1 cellular context compared by ENCODE assay signal in the genomic region with DNA sequence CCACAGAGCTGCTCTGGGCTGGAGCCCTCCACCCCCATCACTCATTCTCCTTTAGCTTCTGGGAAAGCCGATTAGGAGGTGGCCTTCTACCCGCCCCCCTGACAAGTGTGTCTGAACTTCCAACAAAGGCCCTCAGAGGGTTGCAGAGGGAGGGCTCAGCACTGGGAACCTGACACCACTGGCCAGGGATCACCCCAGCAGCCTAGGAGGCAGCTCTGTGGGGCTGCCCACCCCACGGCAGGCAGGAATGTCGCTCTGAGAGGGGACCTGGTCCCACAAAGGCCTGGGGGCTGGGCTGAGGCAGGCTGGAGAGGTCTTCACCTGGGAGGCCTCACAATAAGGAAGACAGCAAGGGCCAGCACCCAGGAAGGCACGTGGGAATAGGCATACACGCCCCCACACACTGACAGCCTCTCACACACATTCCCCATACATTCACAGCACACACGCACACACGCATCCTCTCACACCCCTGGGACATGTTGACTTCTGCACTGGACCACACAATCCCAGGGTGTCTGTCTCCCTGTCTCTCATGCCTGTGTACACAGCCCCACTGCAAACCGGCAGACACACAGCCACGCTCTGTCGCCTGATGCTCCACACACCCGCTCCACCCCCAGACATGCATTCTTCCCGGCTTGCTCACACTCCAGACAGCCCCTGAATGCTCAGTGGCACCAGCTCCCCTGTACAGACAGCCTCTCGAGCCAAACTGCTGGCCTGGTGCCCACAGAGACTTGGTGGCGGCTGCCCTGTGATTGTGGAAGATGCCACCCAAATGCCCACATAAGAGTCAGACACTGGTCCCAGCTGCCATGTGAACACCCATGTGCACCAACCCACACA.
TF ChIP-seq lines count a peak whose summit lies in the region.

No MANE protein-coding gene starts in this region.

TF ChIP-seq in K562, 482 proteins besides CTCF, POLR2A, EP300 and RAD21 (continues in another document):
- TF ChIP-seq PHF21A (IDR thresholded peaks at IDR 0.05; ENCODE audit: borderline replicate concordance, low read depth) (no peak), ZNF583 (CRISPR knock-in tag; IDR thresholded peaks at IDR 0.05) (0 out of 2 replicates have a peak, but pooled peaks have one; percentile 14), CREB1 (IDR thresholded peaks at IDR 0.05) (no peak; the same call in 1 of the 2 replicates), CREB1 (CRISPR knock-in tag; IDR thresholded peaks at IDR 0.05) (peak; percentile 38; the same call in 1 of the 2 replicates), U2AF2 (optimal IDR thresholded peaks at IDR 0.05; ENCODE audit: low read depth, low read length) (no peak), ZC3H11A (IDR thresholded peaks at IDR 0.05; ENCODE audit: low read depth, low read length) (no peak), MAZ (CRISPR knock-in tag; conservative IDR thresholded peaks at IDR 0.05 in 1 of 2, IDR thresholded peaks at IDR 0.05 in 1 of 2) (0 out of 4 replicates have a peak, but pooled peaks of 1 of the 2 experiments have one; percentile 9), MIER1 (IDR thresholded peaks at IDR 0.05; ENCODE audit: low read depth) (0 out of 2 replicates have a peak, but pooled peaks have one; percentile 56), GATA2 (CRISPR knock-in tag; IDR thresholded peaks at IDR 0.05) (no peak), ZNF239 (CRISPR knock-in tag; IDR thresholded peaks at IDR 0.05) (no peak), KDM2B (CRISPR knock-in tag; IDR thresholded peaks at IDR 0.05) (no peak), GTF2E2 (tag; IDR thresholded peaks at IDR 0.05) (no peak), FIP1L1 (IDR thresholded peaks at IDR 0.05; ENCODE audit: low read depth, low read length, poor library complexity, severe bottlenecking) (no peak), ZNF436 (CRISPR knock-in tag; IDR thresholded peaks at IDR 0.05) (no peak), NR2C1 (IDR thresholded peaks at IDR 0.05) (no peak), NR2C1 (tag; IDR thresholded peaks at IDR 0.05) (0 out of 2 replicates have a peak, but pooled peaks have one; percentile 16), ZKSCAN1 (IDR thresholded peaks at IDR 0.05; ENCODE audit: low read depth, low read length) (no peak), CCNT2 (IDR thresholded peaks at IDR 0.05; ENCODE audit: borderline replicate concordance, extremely low read depth, insufficient read length, low read depth, low read length) (no peak), TBL1XR1 (IDR thresholded peaks at IDR 0.05; ENCODE audit: low read length in 2 of 2) (no peak), STAT6 (CRISPR knock-in tag; IDR thresholded peaks at IDR 0.05) (no peak), ZNF23 (CRISPR knock-in tag; IDR thresholded peaks at IDR 0.05) (no peak), ETS1 (conservative IDR thresholded peaks at IDR 0.05; ENCODE audit: control insufficient read depth, low read depth, low read length) (peak; percentile 54; the same call in 1 of the 2 replicates), KAT7 (CRISPR knock-in tag; IDR thresholded peaks at IDR 0.05; ENCODE audit: borderline replicate concordance) (0 out of 2 replicates have a peak, but pooled peaks have one; percentile 41), SMARCE1 (IDR thresholded peaks at IDR 0.05) (peak; percentile 65; the same call in 1 of the 2 replicates), DPF2 (IDR thresholded peaks at IDR 0.05) (peak; percentile 51; the same call in 1 of the 2 replicates), CBFA2T2 (conservative IDR thresholded peaks at IDR 0.05) (peak; percentile 34; the same call in 1 of the 2 replicates), BHLHE40 (IDR thresholded peaks at IDR 0.05; ENCODE audit: low read length) (peak; percentile 48; the same call in 1 of the 2 replicates), MXI1 (IDR thresholded peaks at IDR 0.05; ENCODE audit: low read depth, low read length) (no peak), ZNF785 (CRISPR knock-in tag; IDR thresholded peaks at IDR 0.05) (no peak), L3MBTL2 (IDR thresholded peaks at IDR 0.05) (peak; percentile 82), SOX6 (IDR thresholded peaks at IDR 0.05) (no peak), TCF3 (CRISPR knock-in tag; IDR thresholded peaks at IDR 0.05) (peak; percentile 7; the same call in 1 of the 2 replicates), CEBPG (CRISPR knock-in tag; IDR thresholded peaks at IDR 0.05) (no peak), CEBPG (tag; conservative IDR thresholded peaks at IDR 0.05 in 1 of 2, IDR thresholded peaks at IDR 0.05 in 1 of 2) (no peak), MTF1 (CRISPR knock-in tag; IDR thresholded peaks at IDR 0.05; ENCODE audit: borderline replicate concordance) (no peak), E2F3 (CRISPR knock-in tag; IDR thresholded peaks at IDR 0.05) (no peak)
- TF ChIP-seq, protein P1, sequence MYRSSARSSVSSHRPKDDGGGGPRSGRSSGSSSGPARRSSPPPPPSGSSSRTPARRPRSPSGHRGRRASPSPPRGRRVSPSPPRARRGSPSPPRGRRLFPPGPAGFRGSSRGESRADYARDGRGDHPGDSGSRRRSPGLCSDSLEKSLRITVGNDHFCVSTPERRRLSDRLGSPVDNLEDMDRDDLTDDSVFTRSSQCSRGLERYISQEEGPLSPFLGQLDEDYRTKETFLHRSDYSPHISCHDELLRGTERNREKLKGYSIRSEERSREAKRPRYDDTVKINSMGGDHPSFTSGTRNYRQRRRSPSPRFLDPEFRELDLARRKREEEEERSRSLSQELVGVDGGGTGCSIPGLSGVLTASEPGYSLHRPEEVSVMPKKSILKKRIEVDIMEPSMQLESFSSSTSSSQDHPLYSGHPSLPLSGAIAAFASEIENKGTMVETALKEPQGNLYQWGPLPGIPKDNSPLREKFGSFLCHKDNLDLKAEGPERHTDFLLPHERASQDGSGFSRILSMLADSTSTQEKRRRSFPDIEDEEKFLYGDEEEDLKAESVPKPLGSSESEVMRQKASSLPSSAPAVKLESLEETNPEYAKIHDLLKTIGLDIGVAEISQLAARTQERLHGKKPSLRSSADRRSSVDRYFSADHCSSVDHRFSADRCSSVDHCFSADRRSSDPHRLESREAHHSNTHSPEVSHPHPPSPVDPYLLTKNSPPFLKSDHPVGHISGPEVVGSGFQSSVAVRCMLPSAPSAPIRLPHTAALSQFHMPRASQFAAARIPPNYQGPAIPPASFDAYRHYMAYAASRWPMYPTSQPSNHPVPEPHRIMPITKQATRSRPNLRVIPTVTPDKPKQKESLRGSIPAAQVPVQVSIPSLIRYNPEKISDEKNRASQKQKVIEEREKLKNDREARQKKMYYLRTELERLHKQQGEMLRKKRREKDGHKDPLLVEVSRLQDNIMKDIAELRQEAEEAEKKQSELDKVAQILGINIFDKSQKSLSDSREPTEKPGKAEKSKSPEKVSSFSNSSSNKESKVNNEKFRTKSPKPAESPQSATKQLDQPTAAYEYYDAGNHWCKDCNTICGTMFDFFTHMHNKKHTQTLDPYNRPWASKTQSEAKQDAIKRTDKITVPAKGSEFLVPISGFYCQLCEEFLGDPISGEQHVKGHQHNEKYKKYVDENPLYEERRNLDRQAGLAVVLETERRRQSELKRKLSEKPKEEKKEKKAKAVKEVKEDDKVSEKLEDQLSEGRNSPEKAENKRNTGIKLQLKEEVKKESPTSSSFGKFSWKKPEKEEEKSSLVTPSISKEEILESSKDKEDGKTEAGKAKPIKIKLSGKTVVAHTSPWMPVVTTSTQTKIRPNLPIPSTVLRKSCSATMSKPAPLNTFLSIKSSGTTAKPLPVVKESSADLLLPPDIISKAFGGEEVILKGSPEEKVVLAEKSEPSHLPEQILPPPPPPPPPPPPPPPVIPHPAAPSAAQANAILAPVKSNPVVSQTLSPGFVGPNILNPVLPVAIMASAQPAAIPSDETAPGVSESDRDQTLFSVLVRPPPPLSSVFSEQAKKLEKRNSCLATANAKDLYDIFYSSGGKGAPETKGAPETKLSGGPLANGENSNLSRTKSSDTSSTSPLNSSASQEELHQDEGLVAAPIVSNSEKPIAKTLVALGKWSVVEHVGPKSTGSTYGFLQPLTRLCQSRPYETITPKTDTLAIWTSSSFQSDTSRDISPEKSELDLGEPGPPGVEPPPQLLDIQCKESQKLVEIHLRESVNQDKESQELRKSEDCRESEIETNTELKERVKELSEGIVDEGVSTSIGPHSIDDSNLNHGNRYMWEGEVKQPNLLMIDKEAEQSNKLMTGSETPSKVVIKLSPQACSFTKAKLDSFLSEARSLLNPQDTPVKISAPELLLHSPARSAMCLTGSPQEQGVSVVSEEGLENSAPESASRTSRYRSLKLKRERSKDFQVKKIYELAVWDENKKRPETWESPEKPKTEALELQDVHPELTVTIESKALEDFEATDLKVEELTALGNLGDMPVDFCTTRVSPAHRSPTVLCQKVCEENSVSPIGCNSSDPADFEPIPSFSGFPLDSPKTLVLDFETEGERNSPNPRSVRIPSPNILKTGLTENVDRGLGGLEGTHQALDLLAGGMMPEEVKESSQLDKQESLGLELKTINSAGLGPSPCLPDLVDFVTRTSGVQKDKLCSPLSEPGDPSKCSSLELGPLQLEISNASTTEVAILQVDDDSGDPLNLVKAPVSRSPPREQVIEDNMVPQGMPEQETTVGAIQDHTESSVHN (IDR thresholded peaks at IDR 0.05; ENCODE audit: borderline replicate concordance in 1 of 2, low read depth in 1 of 2), result no peak
- TF ChIP-seq, protein P2, sequence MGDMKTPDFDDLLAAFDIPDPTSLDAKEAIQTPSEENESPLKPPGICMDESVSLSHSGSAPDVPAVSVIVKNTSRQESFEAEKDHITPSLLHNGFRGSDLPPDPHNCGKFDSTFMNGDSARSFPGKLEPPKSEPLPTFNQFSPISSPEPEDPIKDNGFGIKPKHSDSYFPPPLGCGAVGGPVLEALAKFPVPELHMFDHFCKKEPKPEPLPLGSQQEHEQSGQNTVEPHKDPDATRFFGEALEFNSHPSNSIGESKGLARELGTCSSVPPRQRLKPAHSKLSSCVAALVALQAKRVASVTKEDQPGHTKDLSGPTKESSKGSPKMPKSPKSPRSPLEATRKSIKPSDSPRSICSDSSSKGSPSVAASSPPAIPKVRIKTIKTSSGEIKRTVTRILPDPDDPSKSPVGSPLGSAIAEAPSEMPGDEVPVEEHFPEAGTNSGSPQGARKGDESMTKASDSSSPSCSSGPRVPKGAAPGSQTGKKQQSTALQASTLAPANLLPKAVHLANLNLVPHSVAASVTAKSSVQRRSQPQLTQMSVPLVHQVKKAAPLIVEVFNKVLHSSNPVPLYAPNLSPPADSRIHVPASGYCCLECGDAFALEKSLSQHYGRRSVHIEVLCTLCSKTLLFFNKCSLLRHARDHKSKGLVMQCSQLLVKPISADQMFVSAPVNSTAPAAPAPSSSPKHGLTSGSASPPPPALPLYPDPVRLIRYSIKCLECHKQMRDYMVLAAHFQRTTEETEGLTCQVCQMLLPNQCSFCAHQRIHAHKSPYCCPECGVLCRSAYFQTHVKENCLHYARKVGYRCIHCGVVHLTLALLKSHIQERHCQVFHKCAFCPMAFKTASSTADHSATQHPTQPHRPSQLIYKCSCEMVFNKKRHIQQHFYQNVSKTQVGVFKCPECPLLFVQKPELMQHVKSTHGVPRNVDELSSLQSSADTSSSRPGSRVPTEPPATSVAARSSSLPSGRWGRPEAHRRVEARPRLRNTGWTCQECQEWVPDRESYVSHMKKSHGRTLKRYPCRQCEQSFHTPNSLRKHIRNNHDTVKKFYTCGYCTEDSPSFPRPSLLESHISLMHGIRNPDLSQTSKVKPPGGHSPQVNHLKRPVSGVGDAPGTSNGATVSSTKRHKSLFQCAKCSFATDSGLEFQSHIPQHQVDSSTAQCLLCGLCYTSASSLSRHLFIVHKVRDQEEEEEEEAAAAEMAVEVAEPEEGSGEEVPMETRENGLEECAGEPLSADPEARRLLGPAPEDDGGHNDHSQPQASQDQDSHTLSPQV (IDR thresholded peaks at IDR 0.05), result peak; percentile 91
- TF ChIP-seq, protein P3, sequence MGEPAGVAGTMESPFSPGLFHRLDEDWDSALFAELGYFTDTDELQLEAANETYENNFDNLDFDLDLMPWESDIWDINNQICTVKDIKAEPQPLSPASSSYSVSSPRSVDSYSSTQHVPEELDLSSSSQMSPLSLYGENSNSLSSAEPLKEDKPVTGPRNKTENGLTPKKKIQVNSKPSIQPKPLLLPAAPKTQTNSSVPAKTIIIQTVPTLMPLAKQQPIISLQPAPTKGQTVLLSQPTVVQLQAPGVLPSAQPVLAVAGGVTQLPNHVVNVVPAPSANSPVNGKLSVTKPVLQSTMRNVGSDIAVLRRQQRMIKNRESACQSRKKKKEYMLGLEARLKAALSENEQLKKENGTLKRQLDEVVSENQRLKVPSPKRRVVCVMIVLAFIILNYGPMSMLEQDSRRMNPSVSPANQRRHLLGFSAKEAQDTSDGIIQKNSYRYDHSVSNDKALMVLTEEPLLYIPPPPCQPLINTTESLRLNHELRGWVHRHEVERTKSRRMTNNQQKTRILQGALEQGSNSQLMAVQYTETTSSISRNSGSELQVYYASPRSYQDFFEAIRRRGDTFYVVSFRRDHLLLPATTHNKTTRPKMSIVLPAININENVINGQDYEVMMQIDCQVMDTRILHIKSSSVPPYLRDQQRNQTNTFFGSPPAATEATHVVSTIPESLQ (CRISPR knock-in tag; IDR thresholded peaks at IDR 0.05), result 0 out of 2 replicates have a peak, but pooled peaks have one; percentile 43
